In genomic region chr10:130111115-130111847, GRCh38 we compare ENCODE assay signal across 8 cellular contexts. TPM values are rescaled to one million over a fixed set of nuclear protein-coding genes. Genes with fewer than 3 reads are reported as not detected.
DNase-seq lines count a peak whose midpoint lies in the region; ATAC-seq and TF ChIP-seq lines count a peak whose summit lies in the region.

No MANE protein-coding gene starts in this region.

- WGBS in smooth muscle cell (ENCODE audit: low lambda C conversion rate): 2% methylated on average over 49 of the region's 49 CpGs

- peak overlapping the region; percentile 25 for H3K9ac ChIP-seq in smooth muscle cell (ENCODE audit: low read depth)

- H4K20me1 ChIP-seq in smooth muscle cell (ENCODE audit: low read depth): no peaks in the 10 kb centered on the region

- H3K27me3 Mint-ChIP-seq in immature natural killer cell (ENCODE audit: low read depth in 3 of 3): peaks cover 0 to 19% (median 4%) of the 10 kb centered on the region in 3 donors

- peaks cover 0 to 10% (median 5%) of the 10 kb centered on the region in 3 donors for H3K36me3 Mint-ChIP-seq in immature natural killer cell

- peak overlapping the region; percentile 95 to 99 (median 95) for H3K4me3 Mint-ChIP-seq in immature natural killer cell

- no peaks in the 10 kb centered on the region for H3K9me3 ChIP-seq in WERI-Rb-1 (ENCODE audit: severe bottlenecking)
- no peaks in the 10 kb centered on the region for H3K9me3 ChIP-seq in smooth muscle cell (replicated peaks; ENCODE audit: low read depth)

- H3K27me3 ChIP-seq in WERI-Rb-1 (ENCODE audit: insufficient read depth, low read depth, severe bottlenecking) (no peaks in the 10 kb centered on the region), smooth muscle cell (ENCODE audit: low read depth) (no peaks in the 10 kb centered on the region)

- ATAC-seq in GM18873 (IDR thresholded peaks at IDR 0.05; ENCODE audit: low FRiP score, unreplicated experiment) (peak; percentile 84), HG03135 (IDR thresholded peaks at IDR 0.05; ENCODE audit: unreplicated experiment) (peak; percentile 93)

- H3K4me3 ChIP-seq in AG04449 (ENCODE audit: low read depth, low read length) (peak overlapping the region; percentile 96), WERI-Rb-1 (ENCODE audit: low read depth, low read length) (peak overlapping the region; percentile 87), cardiac fibroblast (replicated peaks in 1 of 2; ENCODE audit: low read depth in 2 of 2, low read length in 2 of 2) (peak overlapping the region; percentile 80 to 95), smooth muscle cell (peak overlapping the region; percentile 77)

- peak overlapping the region; percentile 99 for H3K4me2 ChIP-seq in smooth muscle cell

- H3K79me2 ChIP-seq in smooth muscle cell (ENCODE audit: low read depth): peaks cover 4% of the 10 kb centered on the region

- H3K36me3 ChIP-seq in WERI-Rb-1: no peaks in the 10 kb centered on the region
- H3K36me3 ChIP-seq in smooth muscle cell (ENCODE audit: low read depth): no peaks in the 10 kb centered on the region

- DNase-seq in AG04449 (ENCODE audit: low read depth, low spot score): peak; percentile 86
- peak; percentile 81 for DNase-seq in NCI-H2196 (lab: John Stamatoyannopoulos, UW; ENCODE audit: unreplicated experiment)
- peak; percentile 98 for DNase-seq in WERI-Rb-1
- peak; percentile 98 for DNase-seq in cardiac fibroblast (ENCODE audit: low read depth in 2 of 2)
- peak; percentile 96 for DNase-seq in immature natural killer cell
- DNase-seq in smooth muscle cell (lab: John Stamatoyannopoulos, UW; ENCODE audit: unreplicated experiment): peak; percentile 92

- H3F3A ChIP-seq in smooth muscle cell (ENCODE audit: low read depth): peaks cover 5% of the 10 kb centered on the region

- H3K9me3 Mint-ChIP-seq in immature natural killer cell: no peaks in the 10 kb centered on the region

- H3K4me1 Mint-ChIP-seq in immature natural killer cell: peaks cover 36 to 53% of the 10 kb centered on the region in 2 donors

- CTCF ChIA-PET in AG04449 (lab: Yijun Ruan, JAX): interaction anchor here (0.7 to 4.4 kb wide), 13 partner anchors 10 to 1900 kb away, joined by 3 to 72 read pairs (median 7); partner anchors contain the start of gene GLRX3

- H3K4me1 ChIP-seq in smooth muscle cell (ENCODE audit: low read depth): peaks cover 7% of the 10 kb centered on the region

- TF ChIP-seq CTCF in AG04449 (IDR thresholded peaks at IDR 0.05; ENCODE audit: insufficient read depth, low read length, missing control alignments): no peak
- TF ChIP-seq CTCF in WERI-Rb-1 (IDR thresholded peaks at IDR 0.05; ENCODE audit: low read depth, low read length): no peak
- no peak for TF ChIP-seq CTCF in cardiac fibroblast (IDR thresholded peaks at IDR 0.05; ENCODE audit: low read depth, low read length)
- no peak for TF ChIP-seq CTCF in smooth muscle cell (IDR thresholded peaks at IDR 0.05; ENCODE audit: borderline replicate concordance, insufficient read depth, poor library complexity, severe bottlenecking)

- POLR2A ChIA-PET in AG04449 (lab: Yijun Ruan, JAX): interaction anchor here (0.6 to 2.9 kb wide), 7 partner anchors 13 to 1121 kb away, joined by 3 to 45 read pairs (median 4); partner anchors contain the start of gene GLRX3

- peak overlapping the region; percentile 99 for H2AFZ ChIP-seq in smooth muscle cell (ENCODE audit: low read depth)

- peak overlapping the region; percentile 90 to 99 (median 96) for H3K27ac Mint-ChIP-seq in immature natural killer cell

- H3K27ac ChIP-seq in WERI-Rb-1: peak overlapping the region; percentile 92
- peak overlapping the region; percentile 94 for H3K27ac ChIP-seq in smooth muscle cell (ENCODE audit: low read depth)

RNA-seq across cellular contexts. Expression of gene C10orf143, which starts 0.7 kb away (rescaled TPM):
- polyA plus RNA-seq in immature natural killer cell: 10 to 100 TPM; 17.8 to 31.7 (median 27.0) TPM
- total RNA-seq in smooth muscle cell: not detected in 2 replicates
- 2.0 and 3.4 TPM in 2 replicates for polyA plus RNA-seq in smooth muscle cell

RNA-seq across cellular contexts. Expression of gene GLRX3, which starts 24.9 kb away (rescaled TPM):
- polyA plus RNA-seq in immature natural killer cell (100 to 1,000 TPM in 1 of 3 donors, 10 to 100 TPM in 2; 83.7 to 139 (median 85.8) TPM), smooth muscle cell (127 and 132 TPM in 2 replicates)
- total RNA-seq in smooth muscle cell: 101 and 125 TPM in 2 replicates

Comparison
In these comparisons a context has a peak if more than half of its experiments do, and no peak if none do; other contexts are left out.
1. Peak in every context shown above with its lines: DNase-seq, ATAC-seq, H3K4me3 ChIP-seq and H3K27ac ChIP-seq.